8 cellular contexts compared by ENCODE assay signal in the genomic region with DNA sequence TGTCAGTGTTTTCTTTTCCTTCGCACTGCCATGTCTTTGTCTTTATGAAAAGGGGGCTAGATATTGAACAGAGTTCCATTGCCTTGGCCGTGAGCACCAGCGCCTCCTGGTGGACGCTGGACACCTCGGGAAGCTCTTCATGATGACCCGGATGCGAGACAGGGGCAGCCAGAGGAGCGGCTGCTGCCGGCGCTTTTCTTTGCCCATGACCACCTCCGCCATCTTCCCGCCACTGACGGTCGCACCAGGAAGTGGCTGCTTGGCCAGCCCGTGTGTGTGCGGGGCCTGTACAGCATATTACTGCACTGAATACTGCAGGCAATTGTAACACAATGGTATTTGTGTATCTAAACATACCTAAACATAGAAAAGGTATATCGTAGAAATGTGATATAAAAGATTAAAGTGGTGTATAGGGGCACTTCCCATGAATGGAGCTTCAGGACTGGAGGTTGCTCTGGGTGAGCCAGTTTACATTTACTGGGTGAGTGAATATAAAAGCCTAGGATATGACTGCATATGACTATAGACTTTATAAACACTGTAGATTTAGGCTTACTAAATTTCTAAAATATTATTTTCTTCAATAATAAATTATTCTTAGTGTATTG. TPM values are rescaled to one million over a fixed set of nuclear protein-coding genes. Genes with fewer than 3 reads are reported as not detected.
DNase-seq lines count a peak whose midpoint lies in the region; ATAC-seq, FAIRE-seq and TF ChIP-seq lines count a peak whose summit lies in the region.

No MANE protein-coding gene starts in this region.

- H3K27me3 ChIP-seq in DND-41 (ENCODE audit: insufficient read depth, low read length, poor library complexity): no peaks in the 10 kb centered on the region
- H3K27me3 ChIP-seq in Panc1 (ENCODE audit: control insufficient read depth, insufficient read depth, low read length): no peaks in the 10 kb centered on the region

- BruUV-seq in Panc1 (replicated peaks; lab: Mats Ljungman, UMichigan): no TSS peak

- in situ Hi-C loops in Panc1 (cut with HindIII; ENCODE audit: low pct_unique_long_range_greater_than_20kb, low sequenced_read_pairs): no loop called here

- POLR2A ChIA-PET in Panc1 (lab: Charles Lee): interaction anchor here (0.6 kb wide), 1 partner anchor 784 kb away, joined by 7 read pairs; no protein-coding TSS in a partner anchor

- H3K4me3 ChIP-seq in DND-41 (ENCODE audit: low read depth in 1 of 2, low read length in 2 of 2): no peak overlapping the region
- H3K4me3 ChIP-seq in Panc1 (ENCODE audit: low read depth in 2 of 2, low read length in 2 of 2): no peak overlapping the region
- H3K4me3 ChIP-seq in kidney (ENCODE audit: low read length in 2 of 2): no peak overlapping the region

- H3K4me2 ChIP-seq in DND-41 (ENCODE audit: insufficient read depth, low read length): no peak overlapping the region

- H2AFZ ChIP-seq in DND-41 (ENCODE audit: low read depth, low read length): no peak overlapping the region

- H3K79me2 ChIP-seq in DND-41 (ENCODE audit: insufficient read depth, low read length): no peaks in the 10 kb centered on the region

- H4K20me1 ChIP-seq in DND-41 (ENCODE audit: insufficient read depth, low read length): no peaks in the 10 kb centered on the region

- no peak for FAIRE-seq in kidney (lab: Jason Lieb, UNC)

- CTCF ChIA-PET in Panc1 (lab: Charles Lee): no interaction called here

- H3K4me1 ChIP-seq in DND-41 (ENCODE audit: insufficient read depth, low read length) (no peaks in the 10 kb centered on the region), Panc1 (ENCODE audit: control insufficient read depth, insufficient read depth, low read length) (no peaks in the 10 kb centered on the region), kidney (ENCODE audit: control insufficient read depth in 1 of 2, insufficient read depth in 1 of 2, low read depth in 1 of 2, low read length in 2 of 2) (no peaks in the 10 kb centered on the region)

- no peak for ATAC-seq in DND-41 (ENCODE audit: insufficient read depth, low read depth)
- peak; percentile 71 for ATAC-seq in GM21717 (IDR thresholded peaks at IDR 0.05; ENCODE audit: unreplicated experiment)
- no peak for ATAC-seq in Panc1
- no peak for ATAC-seq in GM21360 (IDR thresholded peaks at IDR 0.05; ENCODE audit: unreplicated experiment)
- ATAC-seq in HG03097 (IDR thresholded peaks at IDR 0.05; ENCODE audit: low FRiP score, unreplicated experiment): no peak

- no peak overlapping the region for H3K27ac ChIP-seq in DND-41 (ENCODE audit: low read length)
- no peak overlapping the region for H3K27ac ChIP-seq in Panc1 (ENCODE audit: low read length)
- no peak overlapping the region for H3K27ac ChIP-seq in kidney (ENCODE audit: low read depth in 2 of 2, low read length in 2 of 2)

- intact Hi-C loops in Panc1 (cut with micrococcal nuclease; ENCODE audit: unreplicated experiment): no loop called here
- intact Hi-C loops in kidney (cut with DNase I): no loop called here

- TF ChIP-seq CTCF in DND-41 (IDR thresholded peaks at IDR 0.05; ENCODE audit: borderline replicate concordance, extremely low read depth, low read length, poor library complexity, severe bottlenecking) (peak; percentile 48), Panc1 (IDR thresholded peaks at IDR 0.05) (peak; percentile 57), kidney (IDR thresholded peaks at IDR 0.05; ENCODE audit: borderline replicate concordance, extremely low read depth, insufficient read depth) (peak; percentile 30)

- H3K9ac ChIP-seq in DND-41 (ENCODE audit: low read depth, low read length) (no peak overlapping the region), kidney (ENCODE audit: low read length in 2 of 2) (no peak overlapping the region)

- DNase-seq in DND-41 (peak; percentile 10), Panc1 (ENCODE audit: low read depth, low spot score) (no peak), kidney (peak; percentile 65), NCI-H524 treated with DMSO at 0.1 percent for 48 hours (lab: John Stamatoyannopoulos, UW) (no peak), HT-29 (ENCODE audit: low spot score) (no peak)

- H3K9me3 ChIP-seq in DND-41 (ENCODE audit: insufficient read depth, low read length, severe bottlenecking) (peaks cover 2% of the 10 kb centered on the region), Panc1 (ENCODE audit: control insufficient read depth, insufficient read depth, low read depth, low read length) (no peaks in the 10 kb centered on the region), kidney (ENCODE audit: control insufficient read depth in 1 of 2, low read length in 2 of 2) (no peaks in the 10 kb centered on the region)

- no peaks in the 10 kb centered on the region for H3K36me3 ChIP-seq in DND-41 (ENCODE audit: insufficient read depth, low read length)
- H3K36me3 ChIP-seq in Panc1 (ENCODE audit: control insufficient read depth, insufficient read depth, low read length): no peaks in the 10 kb centered on the region
- no peaks in the 10 kb centered on the region for H3K36me3 ChIP-seq in kidney (ENCODE audit: control insufficient read depth in 1 of 2, insufficient read depth in 2 of 2, low read length in 2 of 2)

RNA-seq across cellular contexts. Expression of a gene that starts 15.8 kb away (rescaled TPM):
- not detected for total RNA-seq in Panc1 (2021; ENCODE audit: unreplicated experiment)
- not detected for polyA plus RNA-seq in Panc1 (2012; ENCODE audit: insufficient read length)
- 0.54 TPM for total RNA-seq in kidney
- polyA plus RNA-seq in kidney (ENCODE audit: insufficient read depth, low read depth, low replicate concordance): 0.80 TPM
- not detected in 2 replicates for total RNA-seq in HT-29 (2014; rRNA removed; shearing (Covaris generic))

Comparison
In these comparisons a context has a peak if more than half of its experiments do, and no peak if none do; other contexts are left out.
1. DNase-seq: peak in DND-41 (single experiment) and kidney (single experiment); none in Panc1 (single experiment), NCI-H524 treated with DMSO at 0.1 percent for 48 hours (single experiment) and HT-29 (single experiment).
2. Peak in every context shown above with its lines, with median percentiles within 50 percentile points of each other: CTCF ChIP-seq.